8 cellular contexts compared by ENCODE assay signal in genomic region chr12:53005986-53006809, GRCh38. TPM values are rescaled to one million over a fixed set of nuclear protein-coding genes. Genes with fewer than 3 reads are reported as not detected.
DNase-seq lines count a peak whose midpoint lies in the region; ATAC-seq and TF ChIP-seq lines count a peak whose summit lies in the region.

EIF4B (plus strand) TSS chr12:53006456; CDS start chr12:53006484, 28 bp downstream.

- H3K4me3 ChIP-seq in GM12875 (ENCODE audit: low read depth, low read length) (peak within 1 kb of the TSS; percentile 87), adipocyte (ENCODE audit: low read length) (peak within 1 kb of the TSS; percentile 99), parathyroid adenoma (ENCODE audit: low read depth, low read length) (peak within 1 kb of the TSS; percentile 88), tibial nerve (peak within 1 kb of the TSS; percentile 75 to 86 (median 80))

- ATAC-seq in HG02798 (IDR thresholded peaks at IDR 0.05; ENCODE audit: poor library complexity, unreplicated experiment) (peak; percentile 94), Right ventricle myocardium superior (ENCODE audit: poor library complexity) (peak; percentile 97)

- peak within 1 kb of the TSS; percentile 91 for H3K4me2 ChIP-seq in parathyroid adenoma (ENCODE audit: low read length)

- peak; percentile 96 to 98 for TF ChIP-seq EP300 in tibial nerve (IDR thresholded peaks at IDR 0.05)

- H3K4me1 ChIP-seq in adipocyte (ENCODE audit: control insufficient read depth, insufficient read depth, low read length) (peaks cover 51% of the 10 kb centered on the region), parathyroid adenoma (peaks cover 10% of the 10 kb centered on the region), tibial nerve (peaks cover 0 to 55% (median 33%) of the 10 kb centered on the region in 4 donors)

- peaks cover 20% of the 10 kb centered on the region for H3K36me3 ChIP-seq in adipocyte (ENCODE audit: control insufficient read depth, insufficient read depth, low read length, severe bottlenecking)
- H3K36me3 ChIP-seq in parathyroid adenoma (ENCODE audit: control insufficient read depth, insufficient read depth, low read length) = no peaks in the 10 kb centered on the region
- peaks cover 0 to 8% (median 0%) of the 10 kb centered on the region in 3 donors for H3K36me3 ChIP-seq in tibial nerve

- peaks cover 34% of the 10 kb centered on the region for H3K79me2 ChIP-seq in parathyroid adenoma

- H3K27me3 ChIP-seq in adipocyte (replicated peaks; ENCODE audit: control insufficient read depth, insufficient read depth, low read length) (no peaks in the 10 kb centered on the region), parathyroid adenoma (ENCODE audit: control insufficient read depth, insufficient read depth, low read length) (no peaks in the 10 kb centered on the region), tibial nerve (peaks cover 0 to under 1% of the 10 kb centered on the region in 2 donors)

- peak; percentile 29 to 67 for TF ChIP-seq POLR2A in tibial nerve (IDR thresholded peaks at IDR 0.05)

- H3K27ac ChIP-seq in parathyroid adenoma = peak within 1 kb of the TSS; percentile 92
- H3K27ac ChIP-seq in tibial nerve = peak within 1 kb of the TSS; percentile 80 to 94 (median 92)

- peak within 1 kb of the TSS; percentile 99 for H3K9ac ChIP-seq in adipocyte (ENCODE audit: low read length)
- H3K9ac ChIP-seq in parathyroid adenoma = peak within 1 kb of the TSS; percentile 63

- intact Hi-C loops in Right ventricle myocardium superior (cut with DNase I) = no loop called here

- WGBS in tibial nerve, 2 donors = 0 to 1% methylated on average over 42 to 51 of the region's 64 CpGs

- DNase-seq in NCI-H1436 (lab: John Stamatoyannopoulos, UW) (peak; percentile 100), T follicular helper cell (ENCODE audit: low read depth) (peak; percentile 99), adipocyte (ENCODE audit: low read depth) (peak; percentile 100), Right ventricle myocardium superior (peak; percentile 100), tibial nerve (ENCODE audit: low spot score in 2 of 2) (peak; percentile 99)

- no peak for TF ChIP-seq CTCF in GM12875 (IDR thresholded peaks at IDR 0.05; ENCODE audit: borderline replicate concordance, insufficient read depth, low read depth, low read length)
- no peak for TF ChIP-seq CTCF in parathyroid adenoma (IDR thresholded peaks at IDR 0.05)
- no peak for TF ChIP-seq CTCF in tibial nerve (IDR thresholded peaks at IDR 0.05)

- H3K9me3 ChIP-seq in adipocyte (ENCODE audit: control insufficient read depth, low read length) (no peaks in the 10 kb centered on the region), parathyroid adenoma (ENCODE audit: control insufficient read depth, low read length) (no peaks in the 10 kb centered on the region), tibial nerve (no peaks in the 10 kb centered on the region)

- peak within 1 kb of the TSS; percentile 88 for H2AFZ ChIP-seq in parathyroid adenoma

RNA-seq across cellular contexts. Expression of gene EIF4B, which starts in this region (rescaled TPM):
- total RNA-seq in Right ventricle myocardium superior = 434 TPM
- 100 to 1,000 TPM; 297 to 484 (median 401) TPM for total RNA-seq in tibial nerve

Comparison
In these comparisons a context has a peak if more than half of its experiments do, and no peak if none do; other contexts are left out.
1. Peak in every context shown above with its lines: DNase-seq, ATAC-seq, H3K4me3 ChIP-seq and H3K27ac ChIP-seq.